ENCODE assay signal across 8 cellular contexts in the genomic region with DNA sequence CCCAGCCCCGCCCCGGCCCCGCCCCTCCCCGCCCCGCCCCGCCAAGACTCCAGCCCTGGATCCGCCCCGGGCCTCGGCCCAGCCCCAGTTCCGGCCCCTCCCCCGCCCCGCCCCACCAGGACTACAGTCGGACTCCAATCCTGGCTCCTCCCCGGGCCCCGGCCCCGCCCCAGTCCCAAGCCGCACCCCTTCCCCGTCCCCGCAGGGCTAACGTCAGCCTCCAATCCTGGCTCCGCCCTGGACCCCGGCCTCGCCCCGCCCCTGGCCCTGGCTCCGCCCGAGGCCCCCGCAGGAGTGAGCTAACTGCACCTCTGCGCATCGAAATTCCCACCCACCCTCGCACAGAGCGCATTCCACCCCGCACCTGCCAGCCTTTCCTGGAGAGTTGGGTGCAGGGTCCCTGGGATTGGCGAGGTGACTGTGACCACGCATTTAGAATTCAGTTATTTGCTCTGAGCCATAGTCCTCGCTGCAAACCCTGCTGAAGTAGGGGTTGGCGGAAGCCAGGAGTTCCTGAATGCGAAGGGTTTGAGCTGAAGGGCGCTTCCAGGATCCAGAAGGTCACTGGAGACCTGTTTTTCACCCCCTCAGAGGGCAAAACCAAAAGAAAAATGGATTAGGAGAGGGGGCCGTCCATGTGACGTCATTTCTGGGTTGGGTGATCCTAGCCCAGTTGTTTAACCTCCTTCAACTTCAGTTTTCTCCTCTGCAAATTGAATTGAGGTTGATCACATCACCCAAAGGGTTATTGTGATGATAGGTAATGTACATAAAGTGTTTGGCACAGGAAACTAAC. TPM values are rescaled to one million over a fixed set of nuclear protein-coding genes. Genes with fewer than 3 reads are reported as not detected.
DNase-seq lines count a peak whose midpoint lies in the region; ATAC-seq and TF ChIP-seq lines count a peak whose summit lies in the region.

No MANE protein-coding gene starts in this region.

- H3K4me1 ChIP-seq in thoracic aorta (ENCODE audit: control insufficient read depth in 1 of 2, low read depth in 2 of 2): peaks cover 32 to 71% of the 10 kb centered on the region in 2 donors

- no peaks in the 10 kb centered on the region for H3K27me3 ChIP-seq in thoracic aorta (replicated peaks; ENCODE audit: insufficient read depth)

- peaks cover 64% of the 10 kb centered on the region for H3K4me1 Mint-ChIP-seq in activated naive CD8-positive, alpha-beta T cell (ENCODE audit: low read depth)
- H3K4me1 Mint-ChIP-seq in glutamatergic neuron (ENCODE audit: low read depth, unreplicated experiment) (peaks cover 30% of the 10 kb centered on the region), osteocyte (ENCODE audit: unreplicated experiment) (peaks cover 41% of the 10 kb centered on the region)

- H3K27ac Mint-ChIP-seq in activated naive CD8-positive, alpha-beta T cell: peak overlapping the region; percentile 87
- H3K27ac Mint-ChIP-seq in glutamatergic neuron (ENCODE audit: unreplicated experiment): no peak overlapping the region
- H3K27ac Mint-ChIP-seq in osteocyte (ENCODE audit: unreplicated experiment): peak overlapping the region; percentile 50

- H3K9me3 ChIP-seq in thoracic aorta: no peaks in the 10 kb centered on the region

- ATAC-seq in HG02571 (IDR thresholded peaks at IDR 0.05; ENCODE audit: unreplicated experiment) (peak; percentile 77), SK-N-SH treated with all-trans-retinoic acid at 6 μM for 48 hours (peak; percentile 87), thoracic aorta (ENCODE audit: insufficient number of reproducible peaks, low FRiP score, low read depth) (peak; percentile 60)

- peak overlapping the region; percentile 97 to 98 for H3K27ac ChIP-seq in thoracic aorta

- H3K36me3 Mint-ChIP-seq in activated naive CD8-positive, alpha-beta T cell: no peaks in the 10 kb centered on the region
- no peaks in the 10 kb centered on the region for H3K36me3 Mint-ChIP-seq in glutamatergic neuron (ENCODE audit: unreplicated experiment)
- H3K36me3 Mint-ChIP-seq in osteocyte (ENCODE audit: unreplicated experiment): no peaks in the 10 kb centered on the region

- TF ChIP-seq CTCF in glutamatergic neuron (IDR thresholded peaks at IDR 0.05; ENCODE audit: partially characterized antibody, unreplicated experiment) (no peak), osteocyte (IDR thresholded peaks at IDR 0.05) (no peak), thoracic aorta (IDR thresholded peaks at IDR 0.05) (no peak)

- H3K36me3 ChIP-seq in thoracic aorta: no peaks in the 10 kb centered on the region

- peak overlapping the region; percentile 69 for H3K4me3 Mint-ChIP-seq in activated naive CD8-positive, alpha-beta T cell
- H3K4me3 Mint-ChIP-seq in glutamatergic neuron (ENCODE audit: unreplicated experiment): peak overlapping the region; percentile 53
- H3K4me3 Mint-ChIP-seq in osteocyte (ENCODE audit: unreplicated experiment): peak overlapping the region; percentile 66

- no peaks in the 10 kb centered on the region for H3K9me3 Mint-ChIP-seq in activated naive CD8-positive, alpha-beta T cell (ENCODE audit: low read depth)
- H3K9me3 Mint-ChIP-seq in glutamatergic neuron (ENCODE audit: unreplicated experiment) (peaks cover 6% of the 10 kb centered on the region), osteocyte (ENCODE audit: unreplicated experiment) (no peaks in the 10 kb centered on the region)

- peak; percentile 93 for DNase-seq in NCI-H1048 (lab: John Stamatoyannopoulos, UW)
- DNase-seq in glutamatergic neuron: peak; percentile 99
- peak; percentile 97 for DNase-seq in osteocyte (ENCODE audit: extremely low spot score, unreplicated experiment)
- DNase-seq in thoracic aorta (ENCODE audit: low spot score): peak; percentile 88

- H3K4me3 ChIP-seq in GM08714 (ENCODE audit: low read length) (peak overlapping the region; percentile 59; the same call in 1 of the 2 replicates), thoracic aorta (peak overlapping the region; percentile 80)

- H3K27me3 Mint-ChIP-seq in activated naive CD8-positive, alpha-beta T cell: no peaks in the 10 kb centered on the region
- H3K27me3 Mint-ChIP-seq in glutamatergic neuron (ENCODE audit: unreplicated experiment) (peaks cover 16% of the 10 kb centered on the region), osteocyte (ENCODE audit: unreplicated experiment) (peaks cover 3% of the 10 kb centered on the region)

TF ChIP-seq in SK-N-SH treated with all-trans-retinoic acid at 6 μM for 48 hours, 23 proteins besides CTCF, POLR2A, EP300 and RAD21:
- TF ChIP-seq ZFP3 (CRISPR knock-in tag; IDR thresholded peaks at IDR 0.05) (no peak), ZNF8 (CRISPR knock-in tag; IDR thresholded peaks at IDR 0.05) (no peak), TCF4 (CRISPR knock-in tag; IDR thresholded peaks at IDR 0.05; ENCODE audit: borderline replicate concordance) (no peak)
TF ChIP-seq in SK-N-SH treated with all-trans-retinoic acid at 6 μM for 48 hours: peak in this region for 0.

RNA-seq across cellular contexts. Expression of a gene that starts 0.6 kb away (rescaled TPM):
- 45.9 TPM for total RNA-seq in glutamatergic neuron (ENCODE audit: unreplicated experiment)
- 24.0 and 26.6 TPM in 2 replicates for total RNA-seq in osteocyte
- 10 to 100 TPM; 29.6 to 40.8 TPM for total RNA-seq in thoracic aorta

RNA-seq across cellular contexts. Expression of a gene that starts 16.5 kb away (rescaled TPM):
- total RNA-seq in glutamatergic neuron (ENCODE audit: unreplicated experiment): not detected
- 8.2 and 8.5 TPM in 2 replicates for total RNA-seq in osteocyte
- total RNA-seq in thoracic aorta: 100 to 1,000 TPM in 1 of 2 donors, 10 to 100 TPM in 1; 86.0 to 146 TPM

RNA-seq across cellular contexts. Expression of a gene that starts 17.7 kb away (rescaled TPM):
- total RNA-seq in glutamatergic neuron (ENCODE audit: unreplicated experiment) (2.0 TPM), osteocyte (not detected in 2 replicates), thoracic aorta (under 1 TPM in 1 of 2 donors, not detected in 1; 0.95 TPM)

RNA-seq across cellular contexts. Expression of a gene that starts 29.1 kb away (rescaled TPM):
- total RNA-seq in glutamatergic neuron (ENCODE audit: unreplicated experiment) (not detected), osteocyte (not detected in 2 replicates), thoracic aorta (not detected)

RNA-seq across cellular contexts. Expression of a gene that starts 52.4 kb away (rescaled TPM):
- total RNA-seq in glutamatergic neuron (ENCODE audit: unreplicated experiment) (not detected), osteocyte (not detected in 2 replicates), thoracic aorta (1 to 10 TPM in 1 of 2 donors, under 1 TPM in 1; 0.68 to 1.1 TPM)

Comparison
In these comparisons a context has a peak if more than half of its experiments do, and no peak if none do; other contexts are left out.
1. Peak in every context shown above with its lines: DNase-seq, ATAC-seq, H3K4me3 ChIP-seq and H3K27ac ChIP-seq.